ENCODE assay signal across 11 cellular contexts in the genomic region with DNA sequence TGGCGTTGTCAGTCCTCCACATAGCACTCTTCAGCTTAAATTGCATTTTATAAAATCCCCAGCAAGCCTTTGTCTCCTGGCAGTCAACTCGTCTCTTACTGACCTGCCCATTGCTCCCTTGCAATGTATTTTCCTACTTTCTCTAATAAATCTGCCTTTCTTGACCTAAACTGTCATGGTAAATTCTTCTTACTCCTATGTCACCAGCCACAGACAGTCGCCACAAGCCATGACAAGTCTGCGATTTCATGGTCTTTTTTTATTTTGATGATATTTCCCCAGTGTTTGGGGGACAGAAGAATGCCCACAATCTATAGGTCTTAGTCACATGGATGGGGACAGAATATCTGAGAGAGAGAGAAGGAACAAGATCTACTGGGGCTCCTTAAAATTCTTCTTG. TPM values are rescaled to one million over a fixed set of nuclear protein-coding genes. Genes with fewer than 3 reads are reported as not detected.
DNase-seq lines count a peak whose midpoint lies in the region; ATAC-seq and TF ChIP-seq lines count a peak whose summit lies in the region.
"Had no signal": no experiment of that assay in that cellular context is flagged by ENCODE, and none has a peak within 500 bp of the region (broad histone marks: within the 10 kb centered on the region; RNA-seq: fewer than 3 reads in every experiment).

No MANE protein-coding gene starts in this region.

- H3K36me3 ChIP-seq in BLaER1 (peaks cover 42% of the 10 kb centered on the region), GM23248 (ENCODE audit: low read depth) (no peaks in the 10 kb centered on the region)

- no peak overlapping the region for H3K9ac ChIP-seq in BLaER1
- H3K9ac ChIP-seq in GM23248: no peak overlapping the region

- ATAC-seq in GM19324 (IDR thresholded peaks at IDR 0.05; ENCODE audit: low FRiP score, unreplicated experiment) (peak; percentile 24), HG03159 (IDR thresholded peaks at IDR 0.05; ENCODE audit: unreplicated experiment) (peak; percentile 28)
- ATAC-seq in activated naive CD4-positive, alpha-beta T cell treated with anti-CD3 and anti-CD28 coated beads, Interleukin-2, amount 50 U/mL, for 72 hours: peak; percentile 75 to 81

- no peak overlapping the region for H3K4me3 ChIP-seq in BLaER1
- H3K4me3 ChIP-seq in GM23248: no peak overlapping the region
- H3K4me3 ChIP-seq in lower leg skin (ENCODE audit: low read depth, poor library complexity, severe bottlenecking): no peak overlapping the region
- H3K4me3 ChIP-seq: left ventricle myocardium inferior had no signal

- no peak overlapping the region for H2AFZ ChIP-seq in GM23248

- in situ Hi-C loops in GM23248 (cut with MboI): no loop called here

- TF ChIP-seq POLR2A in lower leg skin (IDR thresholded peaks at IDR 0.05): no peak

- H3K36me3 Mint-ChIP-seq in activated naive CD4-positive, alpha-beta T cell treated with anti-CD3 and anti-CD28 coated beads, Interleukin-2, amount 50 U/mL, for 72 hours: peaks cover 7 to 35% of the 10 kb centered on the region in 2 donors

- no peak for TF ChIP-seq CTCF in lower leg skin (IDR thresholded peaks at IDR 0.05)

- peaks cover 6% of the 10 kb centered on the region; the same call in 1 of the 2 replicates for H3F3A ChIP-seq in GM23248 (ENCODE audit: insufficient read depth)

- H4K20me1 ChIP-seq in BLaER1: peaks cover 28% of the 10 kb centered on the region
- H4K20me1 ChIP-seq in GM23248 (ENCODE audit: insufficient read depth): no peaks in the 10 kb centered on the region; the same call in 1 of the 2 replicates

- peaks cover 29% of the 10 kb centered on the region for H3K79me2 ChIP-seq in GM23248 (ENCODE audit: insufficient read depth)

- H3K4me2 ChIP-seq in BLaER1: peak overlapping the region; percentile 2; the same call in 1 of the 2 replicates
- no peak overlapping the region for H3K4me2 ChIP-seq in GM23248 (ENCODE audit: unreplicated experiment)

- no peaks in the 10 kb centered on the region for H3K9me2 ChIP-seq in GM23248 (ENCODE audit: insufficient read depth)

- H3K9me3 Mint-ChIP-seq in activated naive CD4-positive, alpha-beta T cell treated with anti-CD3 and anti-CD28 coated beads, Interleukin-2, amount 50 U/mL, for 72 hours: no peaks in the 10 kb centered on the region

- H3K27ac Mint-ChIP-seq in activated naive CD4-positive, alpha-beta T cell treated with anti-CD3 and anti-CD28 coated beads, Interleukin-2, amount 50 U/mL, for 72 hours: peak overlapping the region; percentile 86 to 93

- no peak for DNase-seq in activated naive CD4-positive, alpha-beta T cell treated with anti-CD3 and anti-CD28 coated beads, Interleukin-2, amount 50 U/mL, for 72 hours (ENCODE audit: low spot score in 2 of 2)
- DNase-seq in iPS-NIHi11 (ENCODE audit: low spot score) (no peak), NCI-H128 (lab: John Stamatoyannopoulos, UW; ENCODE audit: unreplicated experiment) (no peak), GM23248 (no peak), lower leg skin (ENCODE audit: low spot score in 2 of 2) (no peak)
- DNase-seq: GOT3, left ventricle myocardium inferior, NCI-H2171 had no signal

- H3K27ac ChIP-seq in BLaER1: 0 out of 2 replicates have a peak overlapping the region, but pooled peaks have one; percentile 22
- no peak overlapping the region for H3K27ac ChIP-seq in GM23248
- H3K27ac ChIP-seq: left ventricle myocardium inferior had no signal

- intact Hi-C loops in lower leg skin (cut with DNase I; ENCODE audit: low total_unique reads): no loop called here

- H3K4me1 ChIP-seq in BLaER1: peaks cover 25% of the 10 kb centered on the region
- H3K4me1 ChIP-seq in GM23248 (ENCODE audit: insufficient read depth): peaks cover 5% of the 10 kb centered on the region

- H3K9me3 ChIP-seq in BLaER1: no peaks in the 10 kb centered on the region
- H3K9me3 ChIP-seq in GM23248 (ENCODE audit: low read depth): no peaks in the 10 kb centered on the region
- H3K9me3 ChIP-seq: left ventricle myocardium inferior had no signal

- 93% methylated on average over 4 of the region's 4 CpGs for WGBS in GM23248 (ENCODE audit: low coverage in 1 of 2, low lambda C conversion rate in 2 of 2, missing lambda C conversion rate in 2 of 2), 2 experiments
- WGBS in lower leg skin, 2 donors: 91 to 95% methylated on average over 4 of the region's 4 CpGs

- H3K27me3 ChIP-seq in BLaER1 (no peaks in the 10 kb centered on the region), GM23248 (replicated peaks; ENCODE audit: insufficient read depth) (no peaks in the 10 kb centered on the region)

RNA-seq across cellular contexts. Expression of gene IFNAR2, which starts 8.4 kb away (rescaled TPM):
- total RNA-seq in activated naive CD4-positive, alpha-beta T cell treated with anti-CD3 and anti-CD28 coated beads, Interleukin-2, amount 50 U/mL, for 72 hours: 10 to 100 TPM; 42.2 to 44.4 TPM
- total RNA-seq in GM23248 (2014; rRNA removed; shearing (Covaris generic)): 4.0 and 4.3 TPM in 2 replicates
- 19.1 and 21.8 TPM in 2 replicates for polyA plus RNA-seq in GM23248 (2016; fragmentation: Nextera tagmentation; extraction: Ambion mirVana)
- 10 to 100 TPM in 1 of 4 donors, 1 to 10 TPM in 3; 2.7 to 14.2 (median 2.9) TPM for total RNA-seq in lower leg skin

RNA-seq across cellular contexts. Expression of gene IL10RB, which starts 28.0 kb away (rescaled TPM):
- 10 to 100 TPM; 21.4 to 33.5 TPM for total RNA-seq in activated naive CD4-positive, alpha-beta T cell treated with anti-CD3 and anti-CD28 coated beads, Interleukin-2, amount 50 U/mL, for 72 hours
- total RNA-seq in GM23248 (2014; rRNA removed; shearing (Covaris generic)): 49.3 and 50.6 TPM in 2 replicates
- polyA plus RNA-seq in GM23248 (2016; fragmentation: Nextera tagmentation; extraction: Ambion mirVana): 52.4 and 56.8 TPM in 2 replicates
- 10 to 100 TPM; 27.6 to 33.3 (median 30.2) TPM for total RNA-seq in lower leg skin

Comparison
In these comparisons a context has a peak if more than half of its experiments do, and no peak if none do; other contexts are left out.
1. ATAC-seq: peak in every context shown above with its lines; median percentile 78 in activated naive CD4-positive, alpha-beta T cell treated with anti-CD3 and anti-CD28 coated beads, Interleukin-2, amount 50 U/mL, for 72 hours; 28 in HG03159; 24 in GM19324.